Comparison of ENCODE assay signal across 13 cellular contexts in genomic region chr14:74218462-74218861, GRCh38.
A peak's percentile ranks its signal among the peaks of the same experiment; 100 is the strongest.
DNase-seq lines count a peak whose midpoint lies in the region; ATAC-seq and TF ChIP-seq lines count a peak whose summit lies in the region.
"Had no signal": no experiment of that assay in that cellular context is flagged by ENCODE, and none has a peak within 500 bp of the region (broad histone marks: within the 10 kb centered on the region; RNA-seq: fewer than 3 reads in every experiment).

No MANE protein-coding gene starts in this region.

- H3K9me3 Mint-ChIP-seq in stimulated activated effector memory CD8-positive, alpha-beta T cell treated with anti-CD3 and anti-CD28 coated beads, Interleukin-12 subunit alpha, Interleukin-12 subunit beta, amount 100 ng/mL, for 72 hours, result no peaks in the 10 kb centered on the region
- H3K9me3 Mint-ChIP-seq: CD4-positive, alpha-beta T cell; H9 had no signal

- no peak overlapping the region for H3K4me3 Mint-ChIP-seq in stimulated activated effector memory CD8-positive, alpha-beta T cell treated with anti-CD3 and anti-CD28 coated beads, Interleukin-12 subunit alpha, Interleukin-12 subunit beta, amount 100 ng/mL, for 72 hours

- H3K4me1 Mint-ChIP-seq in stimulated activated effector memory CD8-positive, alpha-beta T cell treated with anti-CD3 and anti-CD28 coated beads, Interleukin-12 subunit alpha, Interleukin-12 subunit beta, amount 100 ng/mL, for 72 hours, result no peaks in the 10 kb centered on the region

- ATAC-seq in stimulated activated effector memory CD8-positive, alpha-beta T cell treated with anti-CD3 and anti-CD28 coated beads, Interleukin-12 subunit alpha, Interleukin-12 subunit beta, amount 100 ng/mL, for 72 hours, result no peak
- no peak for ATAC-seq in HG02763 (IDR thresholded peaks at IDR 0.05; ENCODE audit: unreplicated experiment)

- peak; percentile 40 for DNase-seq in NCI-H82 (lab: John Stamatoyannopoulos, UW)
- DNase-seq in NCI-H82 treated with DMSO at 0.1 percent for 48 hours (lab: John Stamatoyannopoulos, UW; ENCODE audit: unreplicated experiment), result no peak
- no peak for DNase-seq in GM12864 (ENCODE audit: low read depth)
- peak; percentile 36 for DNase-seq in ecto neural progenitor cell (ENCODE audit: low spot score)
- DNase-seq in stimulated activated effector memory CD8-positive, alpha-beta T cell treated with anti-CD3 and anti-CD28 coated beads, Interleukin-12 subunit alpha, Interleukin-12 subunit beta, amount 100 ng/mL, for 72 hours (ENCODE audit: low spot score in 2 of 2), result no peak
- no peak for DNase-seq in midbrain (lab: John Stamatoyannopoulos, UW)
- DNase-seq: AML-193; CD4-positive, alpha-beta T cell; DMS79 treated with DMSO at 0.1 percent for 48 hours; GF-D8 had no signal

- peak; percentile 3 for TF ChIP-seq CTCF in GM12864 (IDR thresholded peaks at IDR 0.05; ENCODE audit: low read depth, low read length, missing control alignments)

- H3K4me3 ChIP-seq in GM12864 (ENCODE audit: low read depth, low read length), result no peak overlapping the region
- H3K4me3 ChIP-seq: GM12878 had no signal

- no peak overlapping the region for H3K27ac Mint-ChIP-seq in stimulated activated effector memory CD8-positive, alpha-beta T cell treated with anti-CD3 and anti-CD28 coated beads, Interleukin-12 subunit alpha, Interleukin-12 subunit beta, amount 100 ng/mL, for 72 hours
- H3K27ac Mint-ChIP-seq: CD4-positive, alpha-beta T cell; H9 had no signal

- H3K36me3 Mint-ChIP-seq in stimulated activated effector memory CD8-positive, alpha-beta T cell treated with anti-CD3 and anti-CD28 coated beads, Interleukin-12 subunit alpha, Interleukin-12 subunit beta, amount 100 ng/mL, for 72 hours, result no peaks in the 10 kb centered on the region

Comparison
In these comparisons a context has a peak if more than half of its experiments do, and no peak if none do; other contexts are left out.
1. DNase-seq: peak in NCI-H82 (single experiment) and ecto neural progenitor cell (single experiment); none in NCI-H82 treated with DMSO at 0.1 percent for 48 hours (single experiment), GM12864 (single experiment), stimulated activated effector memory CD8-positive, alpha-beta T cell treated with anti-CD3 and anti-CD28 coated beads, Interleukin-12 subunit alpha, Interleukin-12 subunit beta, amount 100 ng/mL, for 72 hours (0 of 2) and midbrain (single experiment).